Comparison of ENCODE assay signal across 22 cellular contexts in genomic region chr11:620201-620600, GRCh38. TPM values are rescaled to one million over a fixed set of nuclear protein-coding genes. Genes with fewer than 3 reads are reported as not detected.
"Had no signal": no experiment of that assay in that cellular context is flagged by ENCODE, and none has a peak within 500 bp of the region (broad histone marks: within the 10 kb centered on the region; RNA-seq: fewer than 3 reads in every experiment).

No MANE protein-coding gene starts in this region.

- DNase-seq: activated CD4-positive, alpha-beta T cell treated with anti-CD3 and anti-CD28 coated beads for 1 hour; activated CD8-positive, alpha-beta memory T cell treated with anti-CD3 and anti-CD28 coated beads for 24 hours; activated CD8-positive, alpha-beta memory T cell treated with anti-CD3 and anti-CD28 coated beads, Interleukin-2, amount 50 U/mL, for 48 hours; cerebellar nuclear complex; cortex of kidney; erythroblast; foreskin melanocyte; glutamatergic neuron; hippocampal formation; naive thymus-derived CD8-positive, alpha-beta T cell; stimulated activated naive CD4-positive, alpha-beta T cell; WERI-Rb-1 had no signal

- H3K4me3 ChIP-seq: sigmoid colon had no signal

- ATAC-seq: left cardiac atrium; naive thymus-derived CD8-positive, alpha-beta T cell had no signal

- H3K27ac ChIP-seq: neutrophil, sigmoid colon, WERI-Rb-1 had no signal

- H3K9me3 ChIP-seq: neutrophil, sigmoid colon had no signal

- FAIRE-seq: bronchial epithelial cell, endometrium, islet of Langerhans had no signal

RNA-seq across cellular contexts. Expression of gene CDHR5, which starts 4.6 kb away (rescaled TPM):
- total RNA-seq: bronchial epithelial cell; left cardiac atrium; lower leg skin; naive thymus-derived CD8-positive, alpha-beta T cell; ureter had no signal
- polyA plus RNA-seq: naive thymus-derived CD8-positive, alpha-beta T cell had no signal

RNA-seq across cellular contexts. Expression of gene SCT, which starts 6.8 kb away (rescaled TPM):
- total RNA-seq: bronchial epithelial cell; left cardiac atrium; lower leg skin; mesenteric fat pad; naive thymus-derived CD8-positive, alpha-beta T cell; sigmoid colon; T-helper 2 cell treated with Interferon-gamma antibody and Interleukin-4, amounts not matched to agents 100 ng/mL and 5 ng/mL, for 36 hours; ureter had no signal
- polyA plus RNA-seq: naive thymus-derived CD8-positive, alpha-beta T cell had no signal

RNA-seq across cellular contexts. Expression of gene DRD4, which starts 16.9 kb away (rescaled TPM):
- total RNA-seq: bronchial epithelial cell had no signal
- polyA plus RNA-seq: naive thymus-derived CD8-positive, alpha-beta T cell had no signal
